8 cellular contexts compared by ENCODE assay signal in the genomic region with DNA sequence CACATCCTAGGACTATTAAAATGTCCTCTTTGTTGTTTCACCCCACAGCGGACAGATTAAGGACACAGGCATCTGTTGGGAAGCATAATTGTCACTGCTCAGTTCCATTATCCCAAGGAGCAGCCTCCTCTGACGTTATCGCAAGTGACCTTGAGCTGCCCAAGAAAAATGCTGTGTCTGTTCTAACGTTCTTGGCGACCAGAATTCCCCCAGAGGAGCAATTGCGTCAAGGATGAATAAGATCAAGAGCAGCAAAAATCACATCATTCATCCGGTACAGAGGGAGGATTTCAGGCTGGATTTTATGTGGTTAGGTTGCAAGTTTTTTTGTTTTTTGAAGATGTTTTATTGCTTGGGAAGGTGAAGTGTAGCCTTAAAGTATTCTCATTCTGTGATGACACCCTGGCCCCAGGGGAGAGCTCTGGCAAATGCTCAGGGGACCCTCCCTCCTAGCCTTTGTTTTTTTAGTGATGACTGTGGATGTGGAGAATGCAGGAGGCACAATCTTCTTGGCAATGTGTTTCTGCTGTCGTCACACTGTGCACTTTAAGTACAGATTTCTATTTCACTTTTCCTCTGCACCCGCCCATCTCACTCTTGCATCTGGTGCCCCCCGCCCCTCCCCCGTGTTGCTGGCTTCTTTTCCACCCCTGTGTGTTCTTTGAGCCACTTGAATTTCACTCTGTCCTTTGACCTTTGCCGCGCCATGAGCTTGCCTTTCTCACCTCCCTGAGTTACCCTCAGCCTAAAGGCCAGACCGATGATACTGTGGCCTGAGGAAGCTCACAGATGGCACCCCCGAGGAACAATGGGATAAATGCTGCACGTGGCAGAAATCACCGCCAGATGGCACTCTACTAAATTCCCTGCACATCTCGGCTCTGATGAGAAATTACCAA.
A peak's percentile ranks its signal among the peaks of the same experiment; 100 is the strongest.
DNase-seq lines count a peak whose midpoint lies in the region; ATAC-seq and TF ChIP-seq lines count a peak whose summit lies in the region.

No MANE protein-coding gene starts in this region.

- POLR2A ChIA-PET in activated CD4-positive, alpha-beta T cell treated with anti-CD3 and anti-CD28 coated beads, Interleukin-2, amount 10 ng/mL, durations not matched to agents 7 days and 5 days (lab: Charles Lee): interaction anchor here (0.5 kb wide), 1 partner anchor 145 kb away, joined by 3 read pairs; no protein-coding TSS in a partner anchor

- peak; percentile 30 for TF ChIP-seq CTCF in Calu3 (IDR thresholded peaks at IDR 0.05; ENCODE audit: unreplicated experiment)
- TF ChIP-seq CTCF in coronary artery (IDR thresholded peaks at IDR 0.05): peak; percentile 55
- peak; percentile 60 to 78 (median 68) for TF ChIP-seq CTCF in right lobe of liver (IDR thresholded peaks at IDR 0.05)

- no peak overlapping the region for H3K27ac Mint-ChIP-seq in Calu3 (ENCODE audit: unreplicated experiment)
- H3K27ac Mint-ChIP-seq in activated CD4-positive, alpha-beta T cell treated with anti-CD3 and anti-CD28 coated beads, Interleukin-2, amount 10 ng/mL, durations not matched to agents 7 days and 5 days: peak overlapping the region; percentile 78

- no peak for TF ChIP-seq POLR2A in right lobe of liver (IDR thresholded peaks at IDR 0.05)

- in situ Hi-C loops in HAP-1 (cut with MboI; ENCODE audit: low sequenced_read_pairs): loop anchor here (10.0 to 25.0 kb wide), 2 partner anchors 113 to 271 kb away; no protein-coding TSS in a partner anchor

- H3K36me3 ChIP-seq in HAP-1 (replicated peaks) (no peaks in the 10 kb centered on the region), right lobe of liver (no peaks in the 10 kb centered on the region)

- peak overlapping the region; percentile 45 for H3K4me3 Mint-ChIP-seq in Calu3 (ENCODE audit: low read depth, unreplicated experiment)
- no peak overlapping the region for H3K4me3 Mint-ChIP-seq in activated CD4-positive, alpha-beta T cell treated with anti-CD3 and anti-CD28 coated beads, Interleukin-2, amount 10 ng/mL, durations not matched to agents 7 days and 5 days

- H3K27ac ChIP-seq in coronary artery (peak overlapping the region; percentile 74 to 86), right lobe of liver (peak overlapping the region in 1 of 3 donors; percentile 43)

- H3K4me3 ChIP-seq in HAP-1 (no peak overlapping the region), coronary artery (peak overlapping the region; percentile 50), right lobe of liver (no peak overlapping the region)

- H3K36me3 Mint-ChIP-seq in Calu3 (ENCODE audit: insufficient read depth, unreplicated experiment): no peaks in the 10 kb centered on the region
- no peaks in the 10 kb centered on the region for H3K36me3 Mint-ChIP-seq in activated CD4-positive, alpha-beta T cell treated with anti-CD3 and anti-CD28 coated beads, Interleukin-2, amount 10 ng/mL, durations not matched to agents 7 days and 5 days (ENCODE audit: low read depth)

- CTCF ChIA-PET in Calu3 (lab: Charles Lee): interaction anchor here (0.5 to 1.0 kb wide), 7 partner anchors 8 to 668 kb away, joined by 3 to 7 read pairs (median 5); no protein-coding TSS in a partner anchor
- CTCF ChIA-PET in activated CD4-positive, alpha-beta T cell treated with anti-CD3 and anti-CD28 coated beads, Interleukin-2, amount 10 ng/mL, durations not matched to agents 7 days and 5 days (lab: Charles Lee): interaction anchor here (0.7 to 2.0 kb wide), 9 partner anchors 9 to 283 kb away, joined by 3 to 7 read pairs (median 3); no protein-coding TSS in a partner anchor

- no peaks in the 10 kb centered on the region for H3K9me3 Mint-ChIP-seq in Calu3 (ENCODE audit: low read depth, unreplicated experiment)
- H3K9me3 Mint-ChIP-seq in activated CD4-positive, alpha-beta T cell treated with anti-CD3 and anti-CD28 coated beads, Interleukin-2, amount 10 ng/mL, durations not matched to agents 7 days and 5 days: no peaks in the 10 kb centered on the region

- H3K9me3 ChIP-seq in HAP-1: no peaks in the 10 kb centered on the region
- H3K9me3 ChIP-seq in right lobe of liver: no peaks in the 10 kb centered on the region

- no peaks in the 10 kb centered on the region; the same call in 1 of the 2 replicates for H3K27me3 ChIP-seq in HAP-1 (ENCODE audit: low read depth)
- no peaks in the 10 kb centered on the region for H3K27me3 ChIP-seq in right lobe of liver

- ATAC-seq in right lobe of liver (peak; percentile 64 to 76 (median 74)), GM21825 (IDR thresholded peaks at IDR 0.05; ENCODE audit: unreplicated experiment) (no peak)

- WGBS in right lobe of liver (ENCODE audit: insufficient coverage, low coverage, low lambda C conversion rate, missing lambda C conversion rate): 10% methylated on average over 16 of the region's 18 CpGs

- H3K27me3 Mint-ChIP-seq in Calu3 (ENCODE audit: unreplicated experiment): peaks cover 68% of the 10 kb centered on the region
- H3K27me3 Mint-ChIP-seq in activated CD4-positive, alpha-beta T cell treated with anti-CD3 and anti-CD28 coated beads, Interleukin-2, amount 10 ng/mL, durations not matched to agents 7 days and 5 days: no peaks in the 10 kb centered on the region

- peak; percentile 59 for DNase-seq in Calu3
- peak; percentile 56 to 76 for DNase-seq in HAP-1 (ENCODE audit: low spot score in 2 of 2)
- DNase-seq in NCI-H345 treated with DMSO at 0.1 percent for 48 hours (lab: John Stamatoyannopoulos, UW; ENCODE audit: unreplicated experiment): peak; percentile 68
- peak; percentile 59 for DNase-seq in activated CD4-positive, alpha-beta T cell treated with anti-CD3 and anti-CD28 coated beads, Interleukin-2, amount 10 ng/mL, durations not matched to agents 7 days and 5 days
- DNase-seq in coronary artery (ENCODE audit: low spot score): peak; percentile 89
- DNase-seq in right lobe of liver: peak in 2 of 3 donors; percentile 36 to 53
- DNase-seq in stimulated activated CD4-positive, alpha-beta T cell treated with anti-CD3 and anti-CD28 coated beads, TNF-alpha, amount 100 ng/mL, for 1 hour (ENCODE audit: low read depth in 3 of 3, low spot score in 1 of 3): peak; percentile 11 to 48 (median 18)

- BruUV-seq in Calu3 (replicated peaks; lab: Mats Ljungman, UMichigan): no TSS peak

- no peaks in the 10 kb centered on the region for H3K4me1 ChIP-seq in HAP-1
- H3K4me1 ChIP-seq in right lobe of liver: no peaks in the 10 kb centered on the region

- peaks cover 9% of the 10 kb centered on the region for H3K4me1 Mint-ChIP-seq in Calu3 (ENCODE audit: low read depth, unreplicated experiment)
- H3K4me1 Mint-ChIP-seq in activated CD4-positive, alpha-beta T cell treated with anti-CD3 and anti-CD28 coated beads, Interleukin-2, amount 10 ng/mL, durations not matched to agents 7 days and 5 days: peaks cover 33% of the 10 kb centered on the region

- intact Hi-C loops in Calu3 (cut with micrococcal nuclease; ENCODE audit: unreplicated experiment): loop anchor here (1.0 kb wide), 1 partner anchor 116 kb away; no protein-coding TSS in a partner anchor
- intact Hi-C loops in right lobe of liver (cut with DNase I): no loop called here

Comparison
In these comparisons a context has a peak if more than half of its experiments do, and no peak if none do; other contexts are left out.
1. DNase-seq: peak in every context shown above with its lines; median percentile 89 in coronary artery; 68 in NCI-H345 treated with DMSO at 0.1 percent for 48 hours; 66 in HAP-1; 59 in Calu3; 59 in activated CD4-positive, alpha-beta T cell treated with anti-CD3 and anti-CD28 coated beads, Interleukin-2, amount 10 ng/mL, durations not matched to agents 7 days and 5 days; 44 in right lobe of liver; 18 in stimulated activated CD4-positive, alpha-beta T cell treated with anti-CD3 and anti-CD28 coated beads, TNF-alpha, amount 100 ng/mL, for 1 hour.